In genomic region chr10:3928569-3928968, GRCh38 we compare ENCODE assay signal across 17 cellular contexts.
DNase-seq lines count a peak whose midpoint lies in the region; ATAC-seq and TF ChIP-seq lines count a peak whose summit lies in the region.
"Had no signal": no experiment of that assay in that cellular context is flagged by ENCODE, and none has a peak within 500 bp of the region (broad histone marks: within the 10 kb centered on the region; RNA-seq: fewer than 3 reads in every experiment).

No MANE protein-coding gene starts in this region.

- in situ Hi-C loops in transverse colon (cut with MboI; ENCODE audit: low pct_ligation_motif_present in 1 of 4, low pct_unique_long_range_greater_than_20kb in 1 of 4, low sequenced_read_pairs in 3 of 4), result no loop called here

- H3K9me3 Mint-ChIP-seq in activated T-cell treated with anti-CD3 and anti-CD28 coated beads, Interleukin-2, amount 50 U/mL, for 72 hours, result no peaks in the 10 kb centered on the region
- no peaks in the 10 kb centered on the region for H3K9me3 Mint-ChIP-seq in activated T-cell treated with anti-CD3 and anti-CD28 coated beads, Interleukin-2, amount 50 U/mL, for 24 hours
- H3K9me3 Mint-ChIP-seq: CD4-positive, alpha-beta memory T cell had no signal

- DNase-seq in activated T-cell treated with anti-CD3 and anti-CD28 coated beads, Interleukin-2, amount 50 U/mL, for 72 hours, result no peak
- DNase-seq in activated T-cell treated with anti-CD3 and anti-CD28 coated beads, Interleukin-2, amount 50 U/mL, for 24 hours, result no peak
- DNase-seq in esophagus muscularis mucosa (ENCODE audit: extremely low spot score) (peak; percentile 24), transverse colon (no peak), DMS79 (lab: John Stamatoyannopoulos, UW) (no peak)
- DNase-seq in effector memory CD4-positive, alpha-beta T cell, result no peak
- DNase-seq: 8988T; CD4-positive, alpha-beta memory T cell; DMS153; DMS79 treated with DMSO at 0.1 percent for 48 hours; GF-D8; GM23248 had no signal

- TF ChIP-seq CTCF in VCaP (conservative IDR thresholded peaks at IDR 0.05) (no peak), esophagus muscularis mucosa (IDR thresholded peaks at IDR 0.05) (no peak), transverse colon (IDR thresholded peaks at IDR 0.05) (no peak)

- H3K27me3 ChIP-seq in esophagus muscularis mucosa, result no peaks in the 10 kb centered on the region
- H3K27me3 ChIP-seq in transverse colon, result no peaks in the 10 kb centered on the region
- H3K27me3 ChIP-seq in effector memory CD4-positive, alpha-beta T cell (replicated peaks; ENCODE audit: control insufficient read depth, insufficient read depth, low read length, poor library complexity, severe bottlenecking), result no peaks in the 10 kb centered on the region
- H3K27me3 ChIP-seq: BLaER1 had no signal

- 89% methylated on average over 2 of the region's 2 CpGs for WGBS in esophagus muscularis mucosa
- WGBS in transverse colon (ENCODE audit: low coverage in 1 of 2), 2 donors, result 96 to 100% methylated on average over 1 to 2 of the region's 2 CpGs

- peaks cover 3 to 4% of the 10 kb centered on the region in 2 donors for H3K36me3 Mint-ChIP-seq in activated T-cell treated with anti-CD3 and anti-CD28 coated beads, Interleukin-2, amount 50 U/mL, for 72 hours (ENCODE audit: insufficient read depth in 2 of 2)
- H3K36me3 Mint-ChIP-seq in activated T-cell treated with anti-CD3 and anti-CD28 coated beads, Interleukin-2, amount 50 U/mL, for 24 hours (ENCODE audit: low read depth), result no peaks in the 10 kb centered on the region
- H3K36me3 Mint-ChIP-seq: CD14-positive monocyte; CD4-positive, alpha-beta memory T cell had no signal

- peaks cover 52% of the 10 kb centered on the region for H3K4me1 Mint-ChIP-seq in activated T-cell treated with anti-CD3 and anti-CD28 coated beads, Interleukin-2, amount 50 U/mL, for 72 hours (ENCODE audit: low read depth)
- peaks cover 33% of the 10 kb centered on the region for H3K4me1 Mint-ChIP-seq in activated T-cell treated with anti-CD3 and anti-CD28 coated beads, Interleukin-2, amount 50 U/mL, for 24 hours (ENCODE audit: low read depth)

- H3K9me3 ChIP-seq in esophagus muscularis mucosa (no peaks in the 10 kb centered on the region), transverse colon (no peaks in the 10 kb centered on the region)
- no peaks in the 10 kb centered on the region for H3K9me3 ChIP-seq in effector memory CD4-positive, alpha-beta T cell (ENCODE audit: control insufficient read depth, low read length)
- H3K9me3 ChIP-seq: BLaER1, HAP-1 had no signal

- peak overlapping the region; percentile 27 for H3K27ac Mint-ChIP-seq in activated T-cell treated with anti-CD3 and anti-CD28 coated beads, Interleukin-2, amount 50 U/mL, for 72 hours
- H3K27ac Mint-ChIP-seq in activated T-cell treated with anti-CD3 and anti-CD28 coated beads, Interleukin-2, amount 50 U/mL, for 24 hours, result no peak overlapping the region
- H3K27ac Mint-ChIP-seq: CD14-positive monocyte had no signal

- TF ChIP-seq EP300 in esophagus muscularis mucosa (IDR thresholded peaks at IDR 0.05) (no peak), transverse colon (IDR thresholded peaks at IDR 0.05; ENCODE audit: low read depth) (no peak)

- TF ChIP-seq POLR2A in esophagus muscularis mucosa (IDR thresholded peaks at IDR 0.05; ENCODE audit: low read depth) (no peak), transverse colon (IDR thresholded peaks at IDR 0.05) (no peak)

- peak overlapping the region; percentile 69 for H3K27ac ChIP-seq in VCaP
- H3K27ac ChIP-seq in esophagus muscularis mucosa (replicated peaks in 1 of 4), result no peak overlapping the region
- H3K27ac ChIP-seq in transverse colon, result peak overlapping the region; percentile 67 to 82 (median 74)
- H3K27ac ChIP-seq in effector memory CD4-positive, alpha-beta T cell (ENCODE audit: insufficient read depth, low read length, poor library complexity, severe bottlenecking), result no peak overlapping the region
- H3K27ac ChIP-seq: BLaER1, GM23248 had no signal

- intact Hi-C loops in esophagus muscularis mucosa (cut with DNase I) (no loop called here), transverse colon (cut with DNase I; ENCODE audit: low total_unique reads) (no loop called here)

- H3K36me3 ChIP-seq in esophagus muscularis mucosa, result no peaks in the 10 kb centered on the region
- no peaks in the 10 kb centered on the region for H3K36me3 ChIP-seq in transverse colon
- H3K36me3 ChIP-seq in effector memory CD4-positive, alpha-beta T cell (ENCODE audit: control insufficient read depth, insufficient read depth, low read length), result no peaks in the 10 kb centered on the region
- H3K36me3 ChIP-seq: BLaER1, HAP-1 had no signal

- peaks cover 0 to 2% (median 0%) of the 10 kb centered on the region in 4 donors for H3K4me1 ChIP-seq in esophagus muscularis mucosa
- peaks cover 0 to 25% (median 13%) of the 10 kb centered on the region in 4 donors for H3K4me1 ChIP-seq in transverse colon
- H3K4me1 ChIP-seq in effector memory CD4-positive, alpha-beta T cell (ENCODE audit: control insufficient read depth, insufficient read depth, low read length, poor library complexity, severe bottlenecking), result no peaks in the 10 kb centered on the region
- H3K4me1 ChIP-seq: BLaER1, HAP-1 had no signal

- H3K4me3 Mint-ChIP-seq in activated T-cell treated with anti-CD3 and anti-CD28 coated beads, Interleukin-2, amount 50 U/mL, for 72 hours, result no peak overlapping the region
- no peak overlapping the region for H3K4me3 Mint-ChIP-seq in activated T-cell treated with anti-CD3 and anti-CD28 coated beads, Interleukin-2, amount 50 U/mL, for 24 hours
- H3K4me3 Mint-ChIP-seq: CD14-positive monocyte; CD4-positive, alpha-beta memory T cell had no signal

- ATAC-seq in activated T-cell treated with anti-CD3 and anti-CD28 coated beads, Interleukin-2, amount 50 U/mL, for 72 hours (replicated peaks in 1 of 2), result no peak
- no peak for ATAC-seq in GM21528 (IDR thresholded peaks at IDR 0.05; ENCODE audit: low FRiP score, unreplicated experiment)

- H3K4me3 ChIP-seq in esophagus muscularis mucosa, result no peak overlapping the region
- H3K4me3 ChIP-seq in transverse colon, result no peak overlapping the region
- H3K4me3 ChIP-seq in effector memory CD4-positive, alpha-beta T cell (ENCODE audit: insufficient read depth, low read depth, low read length, poor library complexity, severe bottlenecking), result no peak overlapping the region
- H3K4me3 ChIP-seq: BLaER1, GM23248, HAP-1 had no signal

- no peaks in the 10 kb centered on the region for H3K27me3 Mint-ChIP-seq in activated T-cell treated with anti-CD3 and anti-CD28 coated beads, Interleukin-2, amount 50 U/mL, for 72 hours (ENCODE audit: low read depth)
- H3K27me3 Mint-ChIP-seq in activated T-cell treated with anti-CD3 and anti-CD28 coated beads, Interleukin-2, amount 50 U/mL, for 24 hours, result no peaks in the 10 kb centered on the region
- H3K27me3 Mint-ChIP-seq: CD4-positive, alpha-beta memory T cell had no signal

Comparison
In these comparisons a context has a peak if more than half of its experiments do, and no peak if none do; other contexts are left out.
1. H3K27ac ChIP-seq: peak in VCaP (single experiment) and transverse colon (4 of 4); none in esophagus muscularis mucosa (0 of 4) and effector memory CD4-positive, alpha-beta T cell (single experiment).